ENCODE assay signal across 1 cellular context in the genomic region with DNA sequence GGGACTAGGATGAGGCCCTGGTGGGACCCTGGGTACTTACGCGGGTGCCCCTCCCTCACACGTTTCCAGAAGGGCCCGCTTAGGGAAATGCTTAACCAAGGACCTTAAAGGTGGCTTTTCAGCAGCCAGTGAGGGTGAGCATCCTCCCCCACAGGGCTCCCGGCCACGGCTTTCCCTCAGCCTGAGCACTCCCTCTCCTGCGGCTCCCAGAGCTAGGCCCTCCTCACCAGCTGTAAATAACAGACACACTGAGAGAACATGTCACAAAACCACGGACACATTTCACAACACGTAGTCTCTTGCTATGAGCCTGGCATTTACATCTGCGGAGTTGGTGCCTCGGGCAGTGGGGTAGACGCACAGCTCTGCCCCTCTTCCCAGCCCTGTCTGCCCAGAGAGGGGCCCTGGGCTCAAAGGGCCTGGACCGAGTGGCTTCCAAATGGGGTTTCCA.
TF ChIP-seq lines count a peak whose summit lies in the region.

No MANE protein-coding gene starts in this region.

TF ChIP-seq in H1, 55 proteins besides CTCF, POLR2A, EP300 and RAD21 (continued from another document):
- TF ChIP-seq GTF2F1 (IDR thresholded peaks at IDR 0.05; ENCODE audit: borderline replicate concordance, low read depth, low read length) (no peak), CHD7 (IDR thresholded peaks at IDR 0.05; ENCODE audit: insufficient replicate concordance, low read length) (no peak), RXRA (IDR thresholded peaks at IDR 0.05; ENCODE audit: insufficient read depth, low read depth, low read length) (no peak), POU5F1 (IDR thresholded peaks at IDR 0.05; ENCODE audit: low read depth, low read length) (no peak), TAF1 (IDR thresholded peaks at IDR 0.05; ENCODE audit: low read depth, low read length) (no peak), ASH2L (IDR thresholded peaks at IDR 0.05; ENCODE audit: low read length) (no peak), E2F6 (IDR thresholded peaks at IDR 0.05) (no peak), POLR2AphosphoS5 (IDR thresholded peaks at IDR 0.05; ENCODE audit: low read depth, low read length) (no peak), CEBPB (IDR thresholded peaks at IDR 0.05; ENCODE audit: low read depth, low read length) (no peak), JUN (IDR thresholded peaks at IDR 0.05; ENCODE audit: low read depth, low read length) (no peak), SAP30 (IDR thresholded peaks at IDR 0.05; ENCODE audit: insufficient read depth, insufficient replicate concordance, low read length) (no peak), SIRT6 (IDR thresholded peaks at IDR 0.05; ENCODE audit: low read length) (no peak), SP1 (IDR thresholded peaks at IDR 0.05; ENCODE audit: low read depth, low read length) (no peak), KDM1A (IDR thresholded peaks at IDR 0.05; ENCODE audit: borderline replicate concordance, low read length) (no peak), FOSL1 (IDR thresholded peaks at IDR 0.05; ENCODE audit: insufficient read depth, low read depth, low read length) (no peak), CBX5 (IDR thresholded peaks at IDR 0.05; ENCODE audit: low read depth, low read length) (no peak), HDAC6 (IDR thresholded peaks at IDR 0.05; ENCODE audit: low read depth, low read length) (no peak)
- TF ChIP-seq, protein P1, sequence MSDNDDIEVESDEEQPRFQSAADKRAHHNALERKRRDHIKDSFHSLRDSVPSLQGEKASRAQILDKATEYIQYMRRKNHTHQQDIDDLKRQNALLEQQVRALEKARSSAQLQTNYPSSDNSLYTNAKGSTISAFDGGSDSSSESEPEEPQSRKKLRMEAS (IDR thresholded peaks at IDR 0.05) = no peak
